In genomic region chr6:63923139-63923739, GRCh38 we compare ENCODE assay signal across 8 cellular contexts.
DNase-seq lines count a peak whose midpoint lies in the region; ATAC-seq and TF ChIP-seq lines count a peak whose summit lies in the region.

No MANE protein-coding gene starts in this region.

- no peaks in the 10 kb centered on the region for H3K4me1 Mint-ChIP-seq in nephron progenitor cell

- DNase-seq in BJ (ENCODE audit: low read depth) (no peak), NCI-H69 (lab: John Stamatoyannopoulos, UW) (peak; percentile 71), dorsolateral prefrontal cortex (no peak), nephron progenitor cell (no peak), cortex of kidney (lab: John Stamatoyannopoulos, UW) (no peak)

- TF ChIP-seq CTCF in BJ (IDR thresholded peaks at IDR 0.05; ENCODE audit: insufficient read depth, low read depth, low read length) (peak; percentile 55), dorsolateral prefrontal cortex (IDR thresholded peaks at IDR 0.05 in 54 of 56, conservative IDR thresholded peaks at IDR 0.05 in 2 of 56; ENCODE audit: low read depth in 1 of 56, partially characterized antibody in 56 of 56) (peak; percentile 39 to 89 (median 74)), nephron progenitor cell (IDR thresholded peaks at IDR 0.05) (peak; percentile 72)

- H3K27ac Mint-ChIP-seq in nephron progenitor cell: no peak overlapping the region

- no peaks in the 10 kb centered on the region for H3K36me3 ChIP-seq in BJ (ENCODE audit: control insufficient read depth, insufficient read depth, low read length)

- H3K4me3 ChIP-seq in BJ (ENCODE audit: low read depth, low read length) (no peak overlapping the region), dorsolateral prefrontal cortex (no peak overlapping the region)

- peak; percentile 81 for ATAC-seq in GM18867 (IDR thresholded peaks at IDR 0.05; ENCODE audit: unreplicated experiment)
- peak; percentile 77 for ATAC-seq in HG03095 (IDR thresholded peaks at IDR 0.05; ENCODE audit: unreplicated experiment)
- ATAC-seq in GM19463 (IDR thresholded peaks at IDR 0.05; ENCODE audit: unreplicated experiment): no peak

- no peaks in the 10 kb centered on the region for H3K9me3 Mint-ChIP-seq in nephron progenitor cell

- POLR2A ChIA-PET in BJ (lab: Charles Lee): no interaction called here

- no peaks in the 10 kb centered on the region for H3K36me3 Mint-ChIP-seq in nephron progenitor cell (ENCODE audit: low read depth)

- no peak overlapping the region for H3K4me3 Mint-ChIP-seq in nephron progenitor cell

- peaks cover 3% of the 10 kb centered on the region; the same call in 1 of the 2 replicates for H3K27me3 ChIP-seq in BJ (ENCODE audit: control insufficient read depth, insufficient read depth, low read length)
- peaks cover 0 to 6% (median 0%) of the 10 kb centered on the region in 45 donors for H3K27me3 ChIP-seq in dorsolateral prefrontal cortex

- no peak overlapping the region for H3K27ac ChIP-seq in dorsolateral prefrontal cortex

- intact Hi-C loops in dorsolateral prefrontal cortex (cut with DNase I): loop anchor here in 1 of 2 donors (2.0 kb wide), 1 partner anchor 410 kb away; no protein-coding TSS in a partner anchor

- H3K27me3 Mint-ChIP-seq in nephron progenitor cell (ENCODE audit: low read depth, poor library complexity): peaks cover 3% of the 10 kb centered on the region

- CTCF ChIA-PET in BJ (lab: Yijun Ruan, JAX): no interaction called here
